ENCODE assay signal across 25 cellular contexts in genomic region chr1:24177161-24177560, GRCh38. TPM values are rescaled to one million over a fixed set of nuclear protein-coding genes. Genes with fewer than 3 reads are reported as not detected.
"Had no signal": no experiment of that assay in that cellular context is flagged by ENCODE, and none has a peak within 500 bp of the region (broad histone marks: within the 10 kb centered on the region; RNA-seq: fewer than 3 reads in every experiment).

No MANE protein-coding gene starts in this region.

- H3K4me1 Mint-ChIP-seq: stimulated activated naive CD8-positive, alpha-beta T cell treated with anti-CD3 and anti-CD28 coated beads, Interleukin-15, amount 100 ng/mL, for 72 hours had no signal

- H3K4me3 Mint-ChIP-seq: dendritic cell treated with granulocyte-macrophage colony-stimulating factor and Interleukin-4, amounts not matched to agents 40 ng/mL and 50 ng/mL, for 4 days; effector memory CD8-positive, alpha-beta T cell; naive thymus-derived CD8-positive, alpha-beta T cell; stimulated activated naive B cell treated with anti-CD40 and anti-IgM and Interleukin-4, amounts not matched to agents 10 μg/mL and 1 μg/mL and 100 μg/mL, for 72 hours; stimulated activated naive CD8-positive, alpha-beta T cell treated with anti-CD3 and anti-CD28 coated beads, Interleukin-15, amount 100 ng/mL, for 72 hours had no signal

- DNase-seq: effector memory CD8-positive, alpha-beta T cell; gastrocnemius medialis; heart right ventricle; hypothalamus; kidney glomerular epithelial cell; naive thymus-derived CD8-positive, alpha-beta T cell; psoas muscle; retina; right lobe of liver; stimulated activated CD4-positive, alpha-beta T cell treated with anti-CD3 and anti-CD28 coated beads, Interleukin-15, amount 100 ng/mL, for 24 hours; stimulated activated CD4-positive, alpha-beta T cell treated with anti-CD3 and anti-CD28 coated beads, Interleukin-1b, Interleukin-23, amount 100 ng/mL, for 48 hours; stimulated activated CD4-positive, alpha-beta T cell treated with anti-CD3 and anti-CD28 coated beads, Interleukin-4, amount 100 ng/mL, for 24 hours; stimulated activated naive B cell treated with anti-CD40 and anti-IgM and Interleukin-4, amounts not matched to agents 10 μg/mL and 1 μg/mL and 100 μg/mL, for 72 hours; stimulated activated naive CD8-positive, alpha-beta T cell treated with anti-CD3 and anti-CD28 coated beads, Interleukin-15, amount 100 ng/mL, for 72 hours; testis had no signal

- ATAC-seq: effector memory CD8-positive, alpha-beta T cell; gastrocnemius medialis; heart right ventricle; naive thymus-derived CD8-positive, alpha-beta T cell; psoas muscle; right lobe of liver; stimulated activated naive B cell treated with anti-CD40 and anti-IgM and Interleukin-4, amounts not matched to agents 10 μg/mL and 1 μg/mL and 100 μg/mL, for 72 hours; stimulated activated naive CD8-positive, alpha-beta T cell treated with anti-CD3 and anti-CD28 coated beads, Interleukin-15, amount 100 ng/mL, for 72 hours had no signal

- H3K27ac ChIP-seq: epithelial cell of prostate, esophagus muscularis mucosa, gastrocnemius medialis, heart right ventricle, neutrophil, psoas muscle, right lobe of liver, testis, tibial nerve had no signal

- H3K9me3 Mint-ChIP-seq: effector memory CD8-positive, alpha-beta T cell; naive thymus-derived CD8-positive, alpha-beta T cell; stimulated activated naive CD8-positive, alpha-beta T cell treated with anti-CD3 and anti-CD28 coated beads, Interleukin-15, amount 100 ng/mL, for 72 hours had no signal

- H3K27ac Mint-ChIP-seq: dendritic cell treated with granulocyte-macrophage colony-stimulating factor and Interleukin-4, amounts not matched to agents 40 ng/mL and 50 ng/mL, for 4 days; effector memory CD8-positive, alpha-beta T cell; naive thymus-derived CD8-positive, alpha-beta T cell; stimulated activated naive B cell treated with anti-CD40 and anti-IgM and Interleukin-4, amounts not matched to agents 10 μg/mL and 1 μg/mL and 100 μg/mL, for 72 hours had no signal

- H3K9me3 ChIP-seq: gastrocnemius medialis, neutrophil, psoas muscle, right lobe of liver, testis had no signal

- H3K36me3 ChIP-seq: gastrocnemius medialis, heart right ventricle, neutrophil, right lobe of liver, tibial nerve had no signal

- H3K4me3 ChIP-seq: esophagus muscularis mucosa, gastrocnemius medialis, heart right ventricle, psoas muscle, right lobe of liver, testis, tibial nerve had no signal

- H3K27me3 ChIP-seq: gastrocnemius medialis, right lobe of liver, testis, tibial nerve had no signal

- H3K27me3 Mint-ChIP-seq: effector memory CD8-positive, alpha-beta T cell; naive thymus-derived CD8-positive, alpha-beta T cell; stimulated activated naive B cell treated with anti-CD40 and anti-IgM and Interleukin-4, amounts not matched to agents 10 μg/mL and 1 μg/mL and 100 μg/mL, for 72 hours; stimulated activated naive CD8-positive, alpha-beta T cell treated with anti-CD3 and anti-CD28 coated beads, Interleukin-15, amount 100 ng/mL, for 72 hours had no signal

- H3K4me1 ChIP-seq: esophagus muscularis mucosa, gastrocnemius medialis, heart right ventricle, psoas muscle, testis, tibial nerve had no signal

RNA-seq across cellular contexts. Expression of gene IFNLR1, which starts 9.9 kb away (rescaled TPM):
- total RNA-seq: osteoblast had no signal

RNA-seq across cellular contexts. Expression of gene IL22RA1, which starts 34.2 kb away (rescaled TPM):
- total RNA-seq: fibroblast of villous mesenchyme; lung microvascular endothelial cell; mesenteric fat pad; mononuclear cell; naive thymus-derived CD8-positive, alpha-beta T cell; tibial nerve had no signal
